8 cellular contexts compared by ENCODE assay signal in genomic region chr4:3436798-3437581, GRCh38. TPM values are rescaled to one million over a fixed set of nuclear protein-coding genes. Genes with fewer than 3 reads are reported as not detected.
A peak's percentile ranks its signal among the peaks of the same experiment; 100 is the strongest.
DNase-seq lines count a peak whose midpoint lies in the region; ATAC-seq and TF ChIP-seq lines count a peak whose summit lies in the region.

No MANE protein-coding gene starts in this region.

- in situ Hi-C loops in gastrocnemius medialis (cut with MboI; ENCODE audit: low sequenced_read_pairs in 4 of 4), result loop anchor here in 1 of 4 donors (10.0 kb wide), 1 partner anchor 92 kb away; no protein-coding TSS in a partner anchor

- intact Hi-C loops in colonic mucosa (cut with DNase I), result no loop called here
- intact Hi-C loops in gastrocnemius medialis (cut with DNase I; ENCODE audit: low total_unique reads), result no loop called here

- H3K27ac ChIP-seq in colonic mucosa (no peak overlapping the region), gastrocnemius medialis (peak overlapping the region in 3 of 4 donors; percentile 2 to 27 (median 20))

- H3K36me3 ChIP-seq in colonic mucosa (no peaks in the 10 kb centered on the region), gastrocnemius medialis (no peaks in the 10 kb centered on the region)

- no peaks in the 10 kb centered on the region for H3K9me3 ChIP-seq in colonic mucosa
- no peaks in the 10 kb centered on the region for H3K9me3 ChIP-seq in gastrocnemius medialis

- H3K4me3 ChIP-seq in colonic mucosa (no peak overlapping the region), gastrocnemius medialis (no peak overlapping the region)

- no peak overlapping the region for H3K9ac ChIP-seq in colonic mucosa (ENCODE audit: low read depth in 2 of 2, low read length in 2 of 2)

- DNase-seq in H4 (ENCODE audit: low spot score) (peak; percentile 83), NCI-H345 (lab: John Stamatoyannopoulos, UW) (peak; percentile 81), colonic mucosa (peak; percentile 53), gastrocnemius medialis (peak; percentile 35 to 77), iPS-NIHi11 (ENCODE audit: low spot score) (no peak), NCI-H82 (lab: John Stamatoyannopoulos, UW) (no peak)

- TF ChIP-seq CTCF in colonic mucosa (IDR thresholded peaks at IDR 0.05) (no peak), gastrocnemius medialis (IDR thresholded peaks at IDR 0.05 in 4 of 5, conservative IDR thresholded peaks at IDR 0.05 in 1 of 5) (no peak)

- H3K27me3 ChIP-seq in colonic mucosa (no peaks in the 10 kb centered on the region), gastrocnemius medialis (no peaks in the 10 kb centered on the region)

- TF ChIP-seq POLR2A in gastrocnemius medialis (IDR thresholded peaks at IDR 0.05), result no peak

- ATAC-seq in gastrocnemius medialis, result peak; percentile 34 to 64
- ATAC-seq in GM18868 (IDR thresholded peaks at IDR 0.05; ENCODE audit: unreplicated experiment), result no peak
- ATAC-seq in HG02759 (IDR thresholded peaks at IDR 0.05; ENCODE audit: unreplicated experiment), result no peak

- H3K4me1 ChIP-seq in colonic mucosa (peaks cover 3% of the 10 kb centered on the region), gastrocnemius medialis (peaks cover 0 to 4% of the 10 kb centered on the region in 2 donors)

RNA-seq across cellular contexts. Expression of gene HGFAC, which starts 4.8 kb away (rescaled TPM):
- 0.10 and 0.39 TPM in 2 replicates for total RNA-seq in H4 (2014; rRNA removed; shearing (Covaris generic))
- total RNA-seq in colonic mucosa (under 1 TPM in 1 of 2 donors, not detected in 1; 0.52 TPM), gastrocnemius medialis (under 1 TPM; 0.20 to 0.68 (median 0.59) TPM)

RNA-seq across cellular contexts. Expression of gene DOK7, which starts 26.1 kb away (rescaled TPM):
- 0.04 and 0.58 TPM in 2 replicates for total RNA-seq in H4 (2014; rRNA removed; shearing (Covaris generic))
- 1 to 10 TPM in 1 of 2 donors, under 1 TPM in 1; 0.80 to 1.5 TPM for total RNA-seq in colonic mucosa
- total RNA-seq in gastrocnemius medialis, result 10 to 100 TPM in 3 of 4 donors, 1 to 10 TPM in 1; 8.1 to 42.0 (median 13.2) TPM

Comparison
In these comparisons a context has a peak if more than half of its experiments do, and no peak if none do; other contexts are left out.
1. DNase-seq: peak in H4 (single experiment), NCI-H345 (single experiment), colonic mucosa (single experiment) and gastrocnemius medialis (2 of 2); none in iPS-NIHi11 (single experiment) and NCI-H82 (single experiment).
2. ATAC-seq: peak in gastrocnemius medialis (2 of 2); none in GM18868 (single experiment) and HG02759 (single experiment).